ENCODE assay signal across 8 cellular contexts in genomic region chr13:32314968-32315254, GRCh38. TPM values are rescaled to one million over a fixed set of nuclear protein-coding genes. Genes with fewer than 3 reads are reported as not detected.
DNase-seq lines count a peak whose midpoint lies in the region; ATAC-seq and TF ChIP-seq lines count a peak whose summit lies in the region.

No MANE protein-coding gene starts in this region.

- H3K27me3 ChIP-seq in OCI-LY1 (ENCODE audit: insufficient read depth, low read length): no peaks in the 10 kb centered on the region
- no peaks in the 10 kb centered on the region for H3K27me3 ChIP-seq in gastroesophageal sphincter
- H3K27me3 ChIP-seq in parathyroid adenoma (ENCODE audit: control insufficient read depth, insufficient read depth, low read length): no peaks in the 10 kb centered on the region

- no peak for TF ChIP-seq EP300 in gastroesophageal sphincter (IDR thresholded peaks at IDR 0.05)

- 60% methylated on average over 1 of the region's 7 CpGs; no CpG with 5 or more reads in 1 of the 2 donors for WGBS in gastroesophageal sphincter (ENCODE audit: low coverage in 1 of 2), 2 donors

- H3K4me3 ChIP-seq in OCI-LY1 (ENCODE audit: low read depth, low read length, poor library complexity, severe bottlenecking) (peak overlapping the region; percentile 75), gastroesophageal sphincter (peak overlapping the region; percentile 64 to 72), parathyroid adenoma (ENCODE audit: low read depth, low read length) (peak overlapping the region; percentile 79)

- peak; percentile 31 for ATAC-seq in HG02938 (IDR thresholded peaks at IDR 0.05; ENCODE audit: unreplicated experiment)
- ATAC-seq in gastroesophageal sphincter: peak; percentile 52

- no peaks in the 10 kb centered on the region for H3F3A ChIP-seq in OCI-LY1 (ENCODE audit: insufficient read depth, low read length)

- H3K9me3 ChIP-seq in OCI-LY1 (ENCODE audit: low read length) (no peaks in the 10 kb centered on the region), gastroesophageal sphincter (no peaks in the 10 kb centered on the region), parathyroid adenoma (ENCODE audit: control insufficient read depth, low read length) (no peaks in the 10 kb centered on the region)

- no peak for TF ChIP-seq POLR2A in gastroesophageal sphincter (IDR thresholded peaks at IDR 0.05)

- DNase-seq in NOMO-1 treated with dmso at 0.1 percent for 144 hours (lab: John Stamatoyannopoulos, UW; ENCODE audit: unreplicated experiment) (peak; percentile 98), NOMO-1 treated with DMSO at 0.1 percent for 48 hours (lab: John Stamatoyannopoulos, UW; ENCODE audit: unreplicated experiment) (no peak), HK-2 (ENCODE audit: unreplicated experiment) (no peak)
- DNase-seq in activated gamma-delta T cell treated with anti-CD3 and anti-CD28 coated beads, Interleukin-2, amount 50 U/mL, for 16 hours (ENCODE audit: low read depth): peak; percentile 54

- H3K79me2 ChIP-seq in OCI-LY1 (ENCODE audit: insufficient read depth, low read length): no peaks in the 10 kb centered on the region
- no peaks in the 10 kb centered on the region for H3K79me2 ChIP-seq in parathyroid adenoma

- H3K4me1 ChIP-seq in OCI-LY1 (ENCODE audit: insufficient read depth, low read length, severe bottlenecking) (peaks cover 21% of the 10 kb centered on the region), gastroesophageal sphincter (peaks cover 0 to 16% (median 0%) of the 10 kb centered on the region in 3 donors), parathyroid adenoma (no peaks in the 10 kb centered on the region)

- TF ChIP-seq CTCF in OCI-LY1 (IDR thresholded peaks at IDR 0.05; ENCODE audit: low read length) (no peak), gastroesophageal sphincter (IDR thresholded peaks at IDR 0.05) (no peak), parathyroid adenoma (IDR thresholded peaks at IDR 0.05) (no peak)

- no peaks in the 10 kb centered on the region for H4K20me1 ChIP-seq in OCI-LY1 (ENCODE audit: insufficient read depth, low read length)

- peaks cover 10% of the 10 kb centered on the region for H3K36me3 ChIP-seq in OCI-LY1 (ENCODE audit: insufficient read depth, low read length)
- no peaks in the 10 kb centered on the region for H3K36me3 ChIP-seq in gastroesophageal sphincter
- H3K36me3 ChIP-seq in parathyroid adenoma (ENCODE audit: control insufficient read depth, insufficient read depth, low read length): no peaks in the 10 kb centered on the region

- H3K4me2 ChIP-seq in OCI-LY1 (ENCODE audit: low read length) (peak overlapping the region; percentile 91), parathyroid adenoma (ENCODE audit: low read length) (peak overlapping the region; percentile 95)

- H3K27ac ChIP-seq in OCI-LY1 (ENCODE audit: low read depth, low read length, poor library complexity, severe bottlenecking) (peak overlapping the region; percentile 93), gastroesophageal sphincter (peak overlapping the region; percentile 84 to 93 (median 92)), parathyroid adenoma (peak overlapping the region; percentile 79)

- H3K9ac ChIP-seq in OCI-LY1 (ENCODE audit: low read length) (peak overlapping the region; percentile 86), parathyroid adenoma (no peak overlapping the region)

- 0 out of 2 replicates have a peak overlapping the region, but pooled peaks have one; percentile 43 for H2AFZ ChIP-seq in OCI-LY1 (ENCODE audit: low read length)
- peak overlapping the region; percentile 100 for H2AFZ ChIP-seq in parathyroid adenoma

- no peaks in the 10 kb centered on the region for H3K9me2 ChIP-seq in OCI-LY1 (ENCODE audit: low read depth, low read length)

RNA-seq across cellular contexts. Expression of gene ZAR1L, which starts 0.3 kb away (rescaled TPM):
- not detected for total RNA-seq in gastroesophageal sphincter

RNA-seq across cellular contexts. Expression of gene BRCA2, which starts 0.4 kb away (rescaled TPM):
- total RNA-seq in gastroesophageal sphincter: 1 to 10 TPM in 1 of 4 donors, under 1 TPM in 3; 0.19 to 1.0 (median 0.72) TPM

Comparison
In these comparisons a context has a peak if more than half of its experiments do, and no peak if none do; other contexts are left out.
1. DNase-seq: peak in NOMO-1 treated with dmso at 0.1 percent for 144 hours (single experiment) and activated gamma-delta T cell treated with anti-CD3 and anti-CD28 coated beads, Interleukin-2, amount 50 U/mL, for 16 hours (single experiment); none in NOMO-1 treated with DMSO at 0.1 percent for 48 hours (single experiment) and HK-2 (single experiment).
2. Peak in every context shown above with its lines, with median percentiles within 50 percentile points of each other: H3K27ac ChIP-seq and H3K4me3 ChIP-seq.